ENCODE assay signal across 25 cellular contexts in genomic region chr15:25804451-25804850, GRCh38. TPM values are rescaled to one million over a fixed set of nuclear protein-coding genes. Genes with fewer than 3 reads are reported as not detected.
"Had no signal": no experiment of that assay in that cellular context is flagged by ENCODE, and none has a peak within 500 bp of the region (broad histone marks: within the 10 kb centered on the region; RNA-seq: fewer than 3 reads in every experiment).

No MANE protein-coding gene starts in this region.

- ATAC-seq: activated T-cell treated with anti-CD3 and anti-CD28 coated beads, Interleukin-2, amount 50 U/mL, for 4 hours; Panc1; Right ventricle myocardium inferior; T-cell had no signal

- H3K9ac ChIP-seq: KMS-11 had no signal

- H3K27ac ChIP-seq: KMS-11, SK-N-MC, VCaP had no signal

- DNase-seq: activated CD4-positive, alpha-beta memory T cell treated with anti-CD3 and anti-CD28 coated beads for 36 hours; activated CD4-positive, alpha-beta T cell treated with anti-CD3 and anti-CD28 coated beads, Interleukin-2, amount 10 ng/mL, durations not matched to agents 7 days and 5 days; activated CD4-positive, CD25-positive, alpha-beta regulatory T cell; activated CD8-positive, alpha-beta memory T cell treated with anti-CD3 and anti-CD28 coated beads for 24 hours; activated gamma-delta T cell treated with Interleukin-2 at 50 U/mL for 16 hours; activated naive CD4-positive, alpha-beta T cell treated with anti-CD3 and anti-CD28 coated beads, Interleukin-2, amount 10 ng/mL, durations not matched to agents 7 days and 5 days; activated naive CD8-positive, alpha-beta T cell treated with anti-CD3 and anti-CD28 coated beads for 36 hours; activated T-cell treated with anti-CD3 and anti-CD28 coated beads, Interleukin-2, amount 50 U/mL, for 4 hours; NCI-H1092; NCI-H1417 treated with DMSO at 0.1 percent for 48 hours; NCI-H1694; NCI-H2029 treated with DMSO at 0.1 percent for 48 hours; NCI-H510A treated with DMSO at 0.1 percent for 48 hours; NCI-H69; NK-92 treated with Interleukin-12 subunit alpha and Interleukin-12 subunit beta, amount 100 ng/mL, for 24 hours; OCI-M1; RPMI8226; T-cell; T-helper 2 cell had no signal

- H3K4me3 ChIP-seq: SK-N-MC had no signal

- H3K4me2 ChIP-seq: KMS-11 had no signal

RNA-seq across cellular contexts. Expression of gene ATP10A, which starts 58.7 kb away (rescaled TPM):
- total RNA-seq: MCF 10A had no signal
